2 cellular contexts compared by ENCODE assay signal in the genomic region with DNA sequence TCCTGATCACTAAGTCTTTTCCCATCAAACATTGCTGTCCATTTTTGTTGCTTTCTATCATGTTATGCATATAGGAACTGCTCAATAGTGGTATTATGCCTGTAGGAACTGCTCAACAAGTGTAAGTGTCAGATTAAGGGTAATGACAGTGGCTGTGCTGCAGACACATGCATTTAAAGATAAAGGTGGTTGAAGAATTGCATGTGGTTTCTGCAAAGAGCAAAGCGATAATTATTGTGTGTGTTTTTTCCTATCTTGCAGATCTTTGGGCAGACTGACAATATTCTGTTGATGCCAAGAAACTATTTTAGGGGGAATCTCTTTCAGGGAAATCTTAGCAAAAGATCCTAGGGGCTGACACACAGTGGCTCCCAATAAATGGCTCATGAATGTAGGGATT.
TF ChIP-seq lines count a peak whose summit lies in the region.

No MANE protein-coding gene starts in this region.

TF ChIP-seq in SK-N-SH treated with all-trans-retinoic acid at 6 μM for 48 hours, 23 proteins besides CTCF, POLR2A, EP300 and RAD21 (continued from another document):
- TF ChIP-seq, protein P1, sequence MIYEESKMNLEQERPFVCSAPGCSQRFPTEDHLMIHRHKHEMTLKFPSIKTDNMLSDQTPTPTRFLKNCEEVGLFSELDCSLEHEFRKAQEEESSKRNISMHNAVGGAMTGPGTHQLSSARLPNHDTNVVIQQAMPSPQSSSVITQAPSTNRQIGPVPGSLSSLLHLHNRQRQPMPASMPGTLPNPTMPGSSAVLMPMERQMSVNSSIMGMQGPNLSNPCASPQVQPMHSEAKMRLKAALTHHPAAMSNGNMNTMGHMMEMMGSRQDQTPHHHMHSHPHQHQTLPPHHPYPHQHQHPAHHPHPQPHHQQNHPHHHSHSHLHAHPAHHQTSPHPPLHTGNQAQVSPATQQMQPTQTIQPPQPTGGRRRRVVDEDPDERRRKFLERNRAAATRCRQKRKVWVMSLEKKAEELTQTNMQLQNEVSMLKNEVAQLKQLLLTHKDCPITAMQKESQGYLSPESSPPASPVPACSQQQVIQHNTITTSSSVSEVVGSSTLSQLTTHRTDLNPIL (CRISPR knock-in tag; IDR thresholded peaks at IDR 0.05; ENCODE audit: low read depth), result no peak
- TF ChIP-seq PPARA (CRISPR knock-in tag; IDR thresholded peaks at IDR 0.05; ENCODE audit: borderline replicate concordance) (no peak), ZFP3 (CRISPR knock-in tag; IDR thresholded peaks at IDR 0.05) (no peak)
TF ChIP-seq in SK-N-SH treated with all-trans-retinoic acid at 6 μM for 48 hours: peak in this region for 0.

TF ChIP-seq in K562, 482 proteins besides CTCF, POLR2A, EP300 and RAD21 (continued from another document and continues in another):
- TF ChIP-seq, protein P2, sequence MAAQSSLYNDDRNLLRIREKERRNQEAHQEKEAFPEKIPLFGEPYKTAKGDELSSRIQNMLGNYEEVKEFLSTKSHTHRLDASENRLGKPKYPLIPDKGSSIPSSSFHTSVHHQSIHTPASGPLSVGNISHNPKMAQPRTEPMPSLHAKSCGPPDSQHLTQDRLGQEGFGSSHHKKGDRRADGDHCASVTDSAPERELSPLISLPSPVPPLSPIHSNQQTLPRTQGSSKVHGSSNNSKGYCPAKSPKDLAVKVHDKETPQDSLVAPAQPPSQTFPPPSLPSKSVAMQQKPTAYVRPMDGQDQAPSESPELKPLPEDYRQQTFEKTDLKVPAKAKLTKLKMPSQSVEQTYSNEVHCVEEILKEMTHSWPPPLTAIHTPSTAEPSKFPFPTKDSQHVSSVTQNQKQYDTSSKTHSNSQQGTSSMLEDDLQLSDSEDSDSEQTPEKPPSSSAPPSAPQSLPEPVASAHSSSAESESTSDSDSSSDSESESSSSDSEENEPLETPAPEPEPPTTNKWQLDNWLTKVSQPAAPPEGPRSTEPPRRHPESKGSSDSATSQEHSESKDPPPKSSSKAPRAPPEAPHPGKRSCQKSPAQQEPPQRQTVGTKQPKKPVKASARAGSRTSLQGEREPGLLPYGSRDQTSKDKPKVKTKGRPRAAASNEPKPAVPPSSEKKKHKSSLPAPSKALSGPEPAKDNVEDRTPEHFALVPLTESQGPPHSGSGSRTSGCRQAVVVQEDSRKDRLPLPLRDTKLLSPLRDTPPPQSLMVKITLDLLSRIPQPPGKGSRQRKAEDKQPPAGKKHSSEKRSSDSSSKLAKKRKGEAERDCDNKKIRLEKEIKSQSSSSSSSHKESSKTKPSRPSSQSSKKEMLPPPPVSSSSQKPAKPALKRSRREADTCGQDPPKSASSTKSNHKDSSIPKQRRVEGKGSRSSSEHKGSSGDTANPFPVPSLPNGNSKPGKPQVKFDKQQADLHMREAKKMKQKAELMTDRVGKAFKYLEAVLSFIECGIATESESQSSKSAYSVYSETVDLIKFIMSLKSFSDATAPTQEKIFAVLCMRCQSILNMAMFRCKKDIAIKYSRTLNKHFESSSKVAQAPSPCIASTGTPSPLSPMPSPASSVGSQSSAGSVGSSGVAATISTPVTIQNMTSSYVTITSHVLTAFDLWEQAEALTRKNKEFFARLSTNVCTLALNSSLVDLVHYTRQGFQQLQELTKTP (IDR thresholded peaks at IDR 0.05; ENCODE audit: low read depth in 1 of 2, partially characterized antibody in 2 of 2), result no peak
- TF ChIP-seq, protein P3, sequence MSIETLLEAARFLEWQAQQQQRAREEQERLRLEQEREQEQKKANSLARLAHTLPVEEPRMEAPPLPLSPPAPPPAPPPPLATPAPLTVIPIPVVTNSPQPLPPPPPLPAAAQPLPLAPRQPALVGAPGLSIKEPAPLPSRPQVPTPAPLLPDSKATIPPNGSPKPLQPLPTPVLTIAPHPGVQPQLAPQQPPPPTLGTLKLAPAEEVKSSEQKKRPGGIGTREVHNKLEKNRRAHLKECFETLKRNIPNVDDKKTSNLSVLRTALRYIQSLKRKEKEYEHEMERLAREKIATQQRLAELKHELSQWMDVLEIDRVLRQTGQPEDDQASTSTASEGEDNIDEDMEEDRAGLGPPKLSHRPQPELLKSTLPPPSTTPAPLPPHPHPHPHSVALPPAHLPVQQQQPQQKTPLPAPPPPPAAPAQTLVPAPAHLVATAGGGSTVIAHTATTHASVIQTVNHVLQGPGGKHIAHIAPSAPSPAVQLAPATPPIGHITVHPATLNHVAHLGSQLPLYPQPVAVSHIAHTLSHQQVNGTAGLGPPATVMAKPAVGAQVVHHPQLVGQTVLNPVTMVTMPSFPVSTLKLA (conservative IDR thresholded peaks at IDR 0.05), result peak; percentile 41 to 69; a peak in 2 of 4 replicates
- TF ChIP-seq HEY1 (CRISPR knock-in tag; IDR thresholded peaks at IDR 0.05; ENCODE audit: borderline replicate concordance) (no peak), ZNF79 (CRISPR knock-in tag; IDR thresholded peaks at IDR 0.05; ENCODE audit: low read depth) (no peak), BHLHE40 (IDR thresholded peaks at IDR 0.05; ENCODE audit: low read length) (peak; percentile 48; the same call in 1 of the 2 replicates), TEAD4 (IDR thresholded peaks at IDR 0.05; ENCODE audit: low read length) (peak; percentile 91), TEAD4 (CRISPR knock-in tag; IDR thresholded peaks at IDR 0.05; ENCODE audit: borderline replicate concordance) (no peak), SMARCA4 (IDR thresholded peaks at IDR 0.05) (peak; percentile 81), NONO (IDR thresholded peaks at IDR 0.05; ENCODE audit: low read depth in 2 of 2, low read length in 1 of 2) (no peak), CC2D1A (IDR thresholded peaks at IDR 0.05) (peak; percentile 46; the same call in 1 of the 2 replicates), NCOR1 (IDR thresholded peaks at IDR 0.05) (peak; percentile 85), NBN (IDR thresholded peaks at IDR 0.05; ENCODE audit: low read depth) (peak; percentile 55; the same call in 1 of the 2 replicates), PML (IDR thresholded peaks at IDR 0.05; ENCODE audit: low read length) (peak; percentile 72), RBM15 (IDR thresholded peaks at IDR 0.05; ENCODE audit: insufficient read depth, low read length) (no peak), HDAC1 (IDR thresholded peaks at IDR 0.05) (peak in 1 of 2 experiments; percentile 71; a peak in 2 of 4 replicates), TAL1 (IDR thresholded peaks at IDR 0.05) (peak; percentile 86), MYC (IDR thresholded peaks at IDR 0.05; ENCODE audit: low read depth, low read length) (0 out of 2 replicates have a peak, but pooled peaks have one; percentile 37), MYC (CRISPR knock-in tag; IDR thresholded peaks at IDR 0.05; ENCODE audit: borderline replicate concordance, low read depth) (no peak), SMARCE1 (IDR thresholded peaks at IDR 0.05) (peak; percentile 80), TBL1XR1 (IDR thresholded peaks at IDR 0.05; ENCODE audit: low read length in 2 of 2) (peak in 1 of 2 experiments; percentile 54; a peak in 1 of 4 replicates), ZKSCAN3 (CRISPR knock-in tag; IDR thresholded peaks at IDR 0.05) (no peak), NCOA6 (IDR thresholded peaks at IDR 0.05) (peak; percentile 22; the same call in 1 of the 2 replicates), JUND (IDR thresholded peaks at IDR 0.05; ENCODE audit: borderline replicate concordance, low read depth, low read length) (peak; percentile 50; the same call in 1 of the 2 replicates), JUND (tag; IDR thresholded peaks at IDR 0.05; ENCODE audit: borderline replicate concordance, low read depth, low read length) (peak; percentile 30; the same call in 1 of the 3 replicates), KDM1A (IDR thresholded peaks at IDR 0.05) (peak; percentile 69 to 76), CBFA2T3 (IDR thresholded peaks at IDR 0.05) (peak; percentile 94), FOXK2 (conservative IDR thresholded peaks at IDR 0.05 in 1 of 2, IDR thresholded peaks at IDR 0.05 in 1 of 2; ENCODE audit: low read depth in 2 of 2) (0 out of 4 replicates have a peak, but pooled peaks of 1 of the 2 experiments have one; percentile 12)
- TF ChIP-seq, protein P4, sequence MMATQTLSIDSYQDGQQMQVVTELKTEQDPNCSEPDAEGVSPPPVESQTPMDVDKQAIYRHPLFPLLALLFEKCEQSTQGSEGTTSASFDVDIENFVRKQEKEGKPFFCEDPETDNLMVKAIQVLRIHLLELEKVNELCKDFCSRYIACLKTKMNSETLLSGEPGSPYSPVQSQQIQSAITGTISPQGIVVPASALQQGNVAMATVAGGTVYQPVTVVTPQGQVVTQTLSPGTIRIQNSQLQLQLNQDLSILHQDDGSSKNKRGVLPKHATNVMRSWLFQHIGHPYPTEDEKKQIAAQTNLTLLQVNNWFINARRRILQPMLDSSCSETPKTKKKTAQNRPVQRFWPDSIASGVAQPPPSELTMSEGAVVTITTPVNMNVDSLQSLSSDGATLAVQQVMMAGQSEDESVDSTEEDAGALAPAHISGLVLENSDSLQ (IDR thresholded peaks at IDR 0.05), result peak; percentile 50; the same call in 1 of the 2 replicates
- TF ChIP-seq, protein P5, sequence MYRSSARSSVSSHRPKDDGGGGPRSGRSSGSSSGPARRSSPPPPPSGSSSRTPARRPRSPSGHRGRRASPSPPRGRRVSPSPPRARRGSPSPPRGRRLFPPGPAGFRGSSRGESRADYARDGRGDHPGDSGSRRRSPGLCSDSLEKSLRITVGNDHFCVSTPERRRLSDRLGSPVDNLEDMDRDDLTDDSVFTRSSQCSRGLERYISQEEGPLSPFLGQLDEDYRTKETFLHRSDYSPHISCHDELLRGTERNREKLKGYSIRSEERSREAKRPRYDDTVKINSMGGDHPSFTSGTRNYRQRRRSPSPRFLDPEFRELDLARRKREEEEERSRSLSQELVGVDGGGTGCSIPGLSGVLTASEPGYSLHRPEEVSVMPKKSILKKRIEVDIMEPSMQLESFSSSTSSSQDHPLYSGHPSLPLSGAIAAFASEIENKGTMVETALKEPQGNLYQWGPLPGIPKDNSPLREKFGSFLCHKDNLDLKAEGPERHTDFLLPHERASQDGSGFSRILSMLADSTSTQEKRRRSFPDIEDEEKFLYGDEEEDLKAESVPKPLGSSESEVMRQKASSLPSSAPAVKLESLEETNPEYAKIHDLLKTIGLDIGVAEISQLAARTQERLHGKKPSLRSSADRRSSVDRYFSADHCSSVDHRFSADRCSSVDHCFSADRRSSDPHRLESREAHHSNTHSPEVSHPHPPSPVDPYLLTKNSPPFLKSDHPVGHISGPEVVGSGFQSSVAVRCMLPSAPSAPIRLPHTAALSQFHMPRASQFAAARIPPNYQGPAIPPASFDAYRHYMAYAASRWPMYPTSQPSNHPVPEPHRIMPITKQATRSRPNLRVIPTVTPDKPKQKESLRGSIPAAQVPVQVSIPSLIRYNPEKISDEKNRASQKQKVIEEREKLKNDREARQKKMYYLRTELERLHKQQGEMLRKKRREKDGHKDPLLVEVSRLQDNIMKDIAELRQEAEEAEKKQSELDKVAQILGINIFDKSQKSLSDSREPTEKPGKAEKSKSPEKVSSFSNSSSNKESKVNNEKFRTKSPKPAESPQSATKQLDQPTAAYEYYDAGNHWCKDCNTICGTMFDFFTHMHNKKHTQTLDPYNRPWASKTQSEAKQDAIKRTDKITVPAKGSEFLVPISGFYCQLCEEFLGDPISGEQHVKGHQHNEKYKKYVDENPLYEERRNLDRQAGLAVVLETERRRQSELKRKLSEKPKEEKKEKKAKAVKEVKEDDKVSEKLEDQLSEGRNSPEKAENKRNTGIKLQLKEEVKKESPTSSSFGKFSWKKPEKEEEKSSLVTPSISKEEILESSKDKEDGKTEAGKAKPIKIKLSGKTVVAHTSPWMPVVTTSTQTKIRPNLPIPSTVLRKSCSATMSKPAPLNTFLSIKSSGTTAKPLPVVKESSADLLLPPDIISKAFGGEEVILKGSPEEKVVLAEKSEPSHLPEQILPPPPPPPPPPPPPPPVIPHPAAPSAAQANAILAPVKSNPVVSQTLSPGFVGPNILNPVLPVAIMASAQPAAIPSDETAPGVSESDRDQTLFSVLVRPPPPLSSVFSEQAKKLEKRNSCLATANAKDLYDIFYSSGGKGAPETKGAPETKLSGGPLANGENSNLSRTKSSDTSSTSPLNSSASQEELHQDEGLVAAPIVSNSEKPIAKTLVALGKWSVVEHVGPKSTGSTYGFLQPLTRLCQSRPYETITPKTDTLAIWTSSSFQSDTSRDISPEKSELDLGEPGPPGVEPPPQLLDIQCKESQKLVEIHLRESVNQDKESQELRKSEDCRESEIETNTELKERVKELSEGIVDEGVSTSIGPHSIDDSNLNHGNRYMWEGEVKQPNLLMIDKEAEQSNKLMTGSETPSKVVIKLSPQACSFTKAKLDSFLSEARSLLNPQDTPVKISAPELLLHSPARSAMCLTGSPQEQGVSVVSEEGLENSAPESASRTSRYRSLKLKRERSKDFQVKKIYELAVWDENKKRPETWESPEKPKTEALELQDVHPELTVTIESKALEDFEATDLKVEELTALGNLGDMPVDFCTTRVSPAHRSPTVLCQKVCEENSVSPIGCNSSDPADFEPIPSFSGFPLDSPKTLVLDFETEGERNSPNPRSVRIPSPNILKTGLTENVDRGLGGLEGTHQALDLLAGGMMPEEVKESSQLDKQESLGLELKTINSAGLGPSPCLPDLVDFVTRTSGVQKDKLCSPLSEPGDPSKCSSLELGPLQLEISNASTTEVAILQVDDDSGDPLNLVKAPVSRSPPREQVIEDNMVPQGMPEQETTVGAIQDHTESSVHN (IDR thresholded peaks at IDR 0.05; ENCODE audit: borderline replicate concordance in 1 of 2, low read depth in 1 of 2), result no peak
- TF ChIP-seq, protein P6, sequence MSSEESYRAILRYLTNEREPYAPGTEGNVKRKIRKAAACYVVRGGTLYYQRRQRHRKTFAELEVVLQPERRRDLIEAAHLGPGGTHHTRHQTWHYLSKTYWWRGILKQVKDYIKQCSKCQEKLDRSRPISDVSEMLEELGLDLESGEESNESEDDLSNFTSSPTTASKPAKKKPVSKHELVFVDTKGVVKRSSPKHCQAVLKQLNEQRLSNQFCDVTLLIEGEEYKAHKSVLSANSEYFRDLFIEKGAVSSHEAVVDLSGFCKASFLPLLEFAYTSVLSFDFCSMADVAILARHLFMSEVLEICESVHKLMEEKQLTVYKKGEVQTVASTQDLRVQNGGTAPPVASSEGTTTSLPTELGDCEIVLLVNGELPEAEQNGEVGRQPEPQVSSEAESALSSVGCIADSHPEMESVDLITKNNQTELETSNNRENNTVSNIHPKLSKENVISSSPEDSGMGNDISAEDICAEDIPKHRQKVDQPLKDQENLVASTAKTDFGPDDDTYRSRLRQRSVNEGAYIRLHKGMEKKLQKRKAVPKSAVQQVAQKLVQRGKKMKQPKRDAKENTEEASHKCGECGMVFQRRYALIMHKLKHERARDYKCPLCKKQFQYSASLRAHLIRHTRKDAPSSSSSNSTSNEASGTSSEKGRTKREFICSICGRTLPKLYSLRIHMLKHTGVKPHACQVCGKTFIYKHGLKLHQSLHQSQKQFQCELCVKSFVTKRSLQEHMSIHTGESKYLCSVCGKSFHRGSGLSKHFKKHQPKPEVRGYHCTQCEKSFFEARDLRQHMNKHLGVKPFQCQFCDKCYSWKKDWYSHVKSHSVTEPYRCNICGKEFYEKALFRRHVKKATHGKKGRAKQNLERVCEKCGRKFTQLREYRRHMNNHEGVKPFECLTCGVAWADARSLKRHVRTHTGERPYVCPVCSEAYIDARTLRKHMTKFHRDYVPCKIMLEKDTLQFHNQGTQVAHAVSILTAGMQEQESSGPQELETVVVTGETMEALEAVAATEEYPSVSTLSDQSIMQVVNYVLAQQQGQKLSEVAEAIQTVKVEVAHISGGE (CRISPR knock-in tag; IDR thresholded peaks at IDR 0.05), result 0 out of 6 replicates have a peak, but pooled peaks of 1 of the 3 experiments have one; percentile 44
- TF ChIP-seq, protein P7, sequence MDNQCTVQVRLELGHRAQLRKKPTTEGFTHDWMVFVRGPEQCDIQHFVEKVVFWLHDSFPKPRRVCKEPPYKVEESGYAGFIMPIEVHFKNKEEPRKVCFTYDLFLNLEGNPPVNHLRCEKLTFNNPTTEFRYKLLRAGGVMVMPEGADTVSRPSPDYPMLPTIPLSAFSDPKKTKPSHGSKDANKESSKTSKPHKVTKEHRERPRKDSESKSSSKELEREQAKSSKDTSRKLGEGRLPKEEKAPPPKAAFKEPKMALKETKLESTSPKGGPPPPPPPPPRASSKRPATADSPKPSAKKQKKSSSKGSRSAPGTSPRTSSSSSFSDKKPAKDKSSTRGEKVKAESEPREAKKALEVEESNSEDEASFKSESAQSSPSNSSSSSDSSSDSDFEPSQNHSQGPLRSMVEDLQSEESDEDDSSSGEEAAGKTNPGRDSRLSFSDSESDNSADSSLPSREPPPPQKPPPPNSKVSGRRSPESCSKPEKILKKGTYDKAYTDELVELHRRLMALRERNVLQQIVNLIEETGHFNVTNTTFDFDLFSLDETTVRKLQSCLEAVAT (IDR thresholded peaks at IDR 0.05), result peak in 1 of 2 experiments; percentile 61; a peak in 1 of 4 replicates
